Comparison of ENCODE assay signal across 9 cellular contexts in genomic region chr2:112032615-112033457, GRCh38. TPM values are rescaled to one million over a fixed set of nuclear protein-coding genes. Genes with fewer than 3 reads are reported as not detected.
DNase-seq lines count a peak whose midpoint lies in the region; ATAC-seq, FAIRE-seq and TF ChIP-seq lines count a peak whose summit lies in the region.
"Had no signal": no experiment of that assay in that cellular context is flagged by ENCODE, and none has a peak within 500 bp of the region (broad histone marks: within the 10 kb centered on the region; RNA-seq: fewer than 3 reads in every experiment).

No MANE protein-coding gene starts in this region.

- H2BK20ac ChIP-seq in H1 (ENCODE audit: low read length) = peak overlapping the region; percentile 95; the same call in 1 of the 2 replicates

- H3K14ac ChIP-seq in H1 (ENCODE audit: insufficient read length) = no peak overlapping the region

- H2BK15ac ChIP-seq in H1 (ENCODE audit: low read length) = peak overlapping the region; percentile 8; the same call in 1 of the 2 replicates

- no peak overlapping the region for H3K18ac ChIP-seq in H1 (ENCODE audit: extremely low read depth, low read length)

- H3K4ac ChIP-seq in H1 (replicated peaks; ENCODE audit: insufficient read length, low read depth, low read length) = no peak overlapping the region

- FAIRE-seq in H1 (lab: Jason Lieb, UNC) (no peak), GM12892 (lab: Jason Lieb, UNC) (no peak)

- H3K9ac ChIP-seq in H1 (replicated peaks in 1 of 4; ENCODE audit: extremely low read depth in 1 of 4, low read depth in 3 of 4, low read length in 3 of 4) = no peak overlapping the region

- peak overlapping the region; percentile 82 for H2AK5ac ChIP-seq in H1 (ENCODE audit: low read depth, low read length)

- no peak overlapping the region for H3K56ac ChIP-seq in H1 (replicated peaks; ENCODE audit: insufficient read length, low read depth, low read length)

- no peak overlapping the region for H2BK120ac ChIP-seq in H1 (replicated peaks; ENCODE audit: low read depth, low read length)

- H3K4me2 ChIP-seq in H1 (ENCODE audit: insufficient read depth in 1 of 2, low read depth in 2 of 2, low read length in 2 of 2) = no peak overlapping the region

- 0 out of 2 replicates have a peak, but pooled peaks cover 5% of the 10 kb centered on the region for H3K9me3 ChIP-seq in MG63
- no peaks in the 10 kb centered on the region; a peak in 1 of 4 replicates for H3K9me3 ChIP-seq in H1 (ENCODE audit: insufficient read depth in 2 of 2, low read depth in 1 of 2, low read length in 1 of 2)

- H3K4me1 ChIP-seq in H1 (replicated peaks in 1 of 4; ENCODE audit: control insufficient read depth in 3 of 4, insufficient read depth in 4 of 4, low read length in 3 of 4) = peaks cover 0 to 9% (median 5%) of the 10 kb centered on the region in 4 experiments; a peak in 4 of 7 replicates

- peak; percentile 47 for DNase-seq in AG08395 (ENCODE audit: low spot score)
- DNase-seq in MG63 = peak; percentile 65
- DNase-seq in H1 (ENCODE audit: low read depth in 1 of 2, low spot score in 2 of 2) = peak in 1 of 2 experiments; percentile 27
- DNase-seq in mucosa of gallbladder (ENCODE audit: low spot score) = peak; percentile 79
- DNase-seq in GM12892 (ENCODE audit: insufficient read length) = no peak
- DNase-seq: COR-L47 had no signal

- ATAC-seq in HG02870 (IDR thresholded peaks at IDR 0.05; ENCODE audit: unreplicated experiment) (no peak), HG02885 (IDR thresholded peaks at IDR 0.05; ENCODE audit: poor library complexity, unreplicated experiment) (no peak), GM19397 (IDR thresholded peaks at IDR 0.05; ENCODE audit: unreplicated experiment) (no peak)

- no peak overlapping the region for H3K23ac ChIP-seq in H1 (ENCODE audit: insufficient read length)

- no peak overlapping the region for H4K91ac ChIP-seq in H1 (replicated peaks; ENCODE audit: insufficient read length, low read length)

- no peak for TF ChIP-seq CTCF in H1 (IDR thresholded peaks at IDR 0.05; ENCODE audit: control extremely low read depth in 1 of 3, insufficient read depth in 1 of 3, low read depth in 1 of 3, low read length in 3 of 3)

- CTCF ChIA-PET in H1 (lab: Charles Lee; ENCODE audit: partially characterized antibody) = interaction anchor here (0.5 to 5.9 kb wide), 6 partner anchors 11 to 135 kb away, joined by 3 to 28 read pairs (median 3); no protein-coding TSS in a partner anchor

- no peak for TF ChIP-seq EP300 in H1 (IDR thresholded peaks at IDR 0.05; ENCODE audit: borderline replicate concordance in 1 of 2, low read depth in 2 of 2, low read length in 2 of 2)

- no peaks in the 10 kb centered on the region for H3K79me1 ChIP-seq in H1 (ENCODE audit: low read depth, low read length)

- H2BK5ac ChIP-seq in H1 (ENCODE audit: low read depth, low read length) = peak overlapping the region; percentile 67; the same call in 1 of the 2 replicates

- WGBS in H1 (ENCODE audit: extremely low coverage in 1 of 2, insufficient coverage in 1 of 2, insufficient read length in 1 of 2, insufficient replicate concordance in 2 of 2, low coverage in 1 of 2, low lambda C conversion rate in 2 of 2, missing lambda C conversion rate in 1 of 2), 2 experiments = 66% methylated on average over 4 of the region's 4 CpGs; no CpG with 5 or more reads in 1 of the 2 experiments

- TF ChIP-seq POLR2A in H1 (IDR thresholded peaks at IDR 0.05; ENCODE audit: control extremely low read depth in 1 of 2, low read depth in 2 of 2, low read length in 2 of 2) (no peak), GM12892 (IDR thresholded peaks at IDR 0.05; ENCODE audit: low read depth, low read length) (no peak)

- no peaks in the 10 kb centered on the region; the same call in 1 of the 2 replicates for H3K23me2 ChIP-seq in H1 (ENCODE audit: low read depth, low read length)

- H2BK12ac ChIP-seq in H1 (ENCODE audit: low read depth, low read length) = no peak overlapping the region

- H3K79me2 ChIP-seq in H1 (ENCODE audit: control insufficient read depth in 1 of 2, insufficient read depth in 2 of 2, low read length in 2 of 2) = no peaks in the 10 kb centered on the region

- no peak overlapping the region for H3K4me3 ChIP-seq in MG63
- no peak overlapping the region for H3K4me3 ChIP-seq in H1 (ENCODE audit: extremely low read depth in 1 of 4, insufficient read depth in 2 of 4, low read depth in 3 of 4, low read length in 4 of 4)

- no peak overlapping the region for H4K8ac ChIP-seq in H1 (ENCODE audit: extremely low read depth, insufficient read depth, low read length)

- no peak for TF ChIP-seq RAD21 in H1 (IDR thresholded peaks at IDR 0.05 in 1 of 2, conservative IDR thresholded peaks at IDR 0.05 in 1 of 2; ENCODE audit: low read depth in 2 of 2, low read length in 2 of 2)

- POLR2A ChIA-PET in H1 (lab: Charles Lee; ENCODE audit: partially characterized antibody) = interaction anchor here (1.4 kb wide), 1 partner anchor 10 kb away, joined by 3 read pairs; no protein-coding TSS in a partner anchor

- H4K20me1 ChIP-seq in H1 (replicated peaks in 1 of 2; ENCODE audit: control insufficient read depth in 1 of 2, insufficient read depth in 2 of 2, low read length in 2 of 2) = no peaks in the 10 kb centered on the region

- no peaks in the 10 kb centered on the region for H3K36me3 ChIP-seq in MG63
- H3K36me3 ChIP-seq in H1 (ENCODE audit: control insufficient read depth in 2 of 4, insufficient read depth in 4 of 4, low read length in 3 of 4) = no peaks in the 10 kb centered on the region

- no peaks in the 10 kb centered on the region for H3K27me3 ChIP-seq in MG63
- no peaks in the 10 kb centered on the region for H3K27me3 ChIP-seq in H1 (replicated peaks in 1 of 4; ENCODE audit: control insufficient read depth in 3 of 4, extremely low read depth in 1 of 4, insufficient read depth in 3 of 4, low read length in 3 of 4)

- H3K27ac ChIP-seq in H1 (ENCODE audit: low read depth, low read length) = no peak overlapping the region

- no peak overlapping the region for H4K5ac ChIP-seq in H1 (ENCODE audit: insufficient read length, low read depth, low read length)

- no peak overlapping the region for H2AFZ ChIP-seq in H1 (ENCODE audit: low read length)

TF ChIP-seq in H1, 55 proteins besides CTCF, POLR2A, EP300 and RAD21:
- TF ChIP-seq KDM1A (IDR thresholded peaks at IDR 0.05; ENCODE audit: borderline replicate concordance, low read length) = 0 out of 2 replicates have a peak, but pooled peaks have one; percentile 44
- TF ChIP-seq HDAC6 (IDR thresholded peaks at IDR 0.05; ENCODE audit: low read depth, low read length) = no peak
- no peak for TF ChIP-seq PHF8 (conservative IDR thresholded peaks at IDR 0.05; ENCODE audit: low read depth, low read length)
- TF ChIP-seq RNF2 (IDR thresholded peaks at IDR 0.05; ENCODE audit: borderline replicate concordance, low read depth, low read length, missing control alignments, poor library complexity, severe bottlenecking) = no peak
- TF ChIP-seq EZH2 (IDR thresholded peaks at IDR 0.05; ENCODE audit: low read depth, low read length, severe bottlenecking) = no peak
- TF ChIP-seq CHD1 (IDR thresholded peaks at IDR 0.05; ENCODE audit: low read depth, low read length) = no peak

RNA-seq across cellular contexts. Expression of gene TMEM87B, which starts 22.2 kb away (rescaled TPM):
- 7.0 and 32.9 TPM in 2 replicates for total RNA-seq in MG63 (2014; rRNA removed; shearing (Covaris generic); ENCODE audit: low replicate concordance)
- 7.2 and 9.6 TPM in 2 replicates for total RNA-seq in H1 (2021; fragmentation: NEBNext Ultra II Directional; extraction: Animal tissue kit (Norgen Biotek cat#: 25700))
- polyA plus RNA-seq in H1 (2011; rRNA removed) = 3.0 and 9.0 TPM in 2 replicates
- polyA plus RNA-seq in H1 (2011; cell fraction: cytosol; rRNA removed) = 8.5 TPM
- polyA plus RNA-seq in H1 (2011; cell fraction: nucleus; rRNA removed) = 3.4 TPM
- 3.7 to 6.8 TPM (median 4.5 TPM) in 4 replicates for polyA plus RNA-seq in H1 (2012, experiment 1 of 2)
- 0.89 TPM for polyA plus RNA-seq in H1 (2012, experiment 2 of 2)
- 12.3 TPM for polyA plus RNA-seq in H1 (2013, experiment 1 of 2)
- polyA plus RNA-seq in H1 (2013, experiment 2 of 2) = 11.6 TPM
- polyA minus RNA-seq in H1 (2011; rRNA and poly(A)+ RNA removed) = 4.5 and 5.5 TPM in 2 replicates
- 12.8 TPM for polyA minus RNA-seq in H1 (2011; cell fraction: cytosol; rRNA and poly(A)+ RNA removed)
- polyA minus RNA-seq in H1 (2011; cell fraction: nucleus; rRNA and poly(A)+ RNA removed) = 9.5 TPM
- 36.3 TPM for total RNA-seq in mucosa of gallbladder
- 25.9 TPM for polyA plus RNA-seq in GM12892 (2012; ENCODE audit: missing spikeins)
